Comparison of ENCODE assay signal across 8 cellular contexts in the genomic region with DNA sequence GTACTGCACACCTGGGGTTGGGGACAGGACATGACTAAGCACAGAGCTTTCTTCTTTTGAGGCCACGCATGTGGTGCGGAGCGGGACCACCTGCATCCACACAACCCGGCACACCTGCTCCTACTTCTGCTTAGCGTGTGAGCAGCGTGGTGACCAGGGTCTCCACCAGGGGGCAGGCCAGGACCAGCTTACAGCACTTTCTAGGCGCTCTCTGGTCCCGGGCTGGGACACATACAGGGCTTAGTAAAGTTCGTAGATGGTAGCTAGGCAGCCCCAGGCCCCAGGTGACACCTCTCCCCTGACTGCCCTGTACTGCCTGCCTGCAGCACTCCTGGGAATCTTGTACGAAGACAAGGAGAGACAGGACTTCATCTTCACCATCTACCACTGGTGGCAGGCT.
A peak's percentile ranks its signal among the peaks of the same experiment; 100 is the strongest.
DNase-seq lines count a peak whose midpoint lies in the region; TF ChIP-seq lines count a peak whose summit lies in the region.
"Not testable (repeated sequence)": the region's sequence is repeated elsewhere in the genome, so short reads cannot be mapped to it uniquely, and the experiment has no call there.

No MANE protein-coding gene starts in this region.

- not testable (repeated sequence) for H3K9ac ChIP-seq in liver (ENCODE audit: low read depth in 1 of 2, low read length in 2 of 2)

- WGBS in esophagus squamous epithelium, 2 donors, result 0% methylated on average over 4 of the region's 10 CpGs; no CpG with 5 or more reads in 1 of the 2 donors
- WGBS in liver, result 15% methylated on average over 10 of the region's 10 CpGs

- H3K4me1 ChIP-seq in esophagus squamous epithelium, result peaks cover 0 to 15% (median 4%) of the 10 kb centered on the region in 3 donors
- H3K4me1 ChIP-seq in liver (ENCODE audit: control insufficient read depth in 4 of 4, insufficient read depth in 4 of 4, low read length in 3 of 4), result not testable (repeated sequence)

- not testable (repeated sequence) for TF ChIP-seq POLR2A in esophagus squamous epithelium (IDR thresholded peaks at IDR 0.05)

- intact Hi-C loops in esophagus squamous epithelium (cut with DNase I), result not testable (repeated sequence)

- H3K27me3 ChIP-seq in esophagus squamous epithelium, result peaks cover 0 to 59% (median 0%) of the 10 kb centered on the region in 4 donors
- not testable (repeated sequence) for H3K27me3 ChIP-seq in liver (ENCODE audit: control insufficient read depth in 4 of 4, insufficient read depth in 4 of 4, low read length in 3 of 4)

- in situ Hi-C loops in ACHN (cut with HindIII; ENCODE audit: low pct_ligation_motif_present, low pct_unique_long_range_greater_than_20kb, low sequenced_read_pairs), result not testable (repeated sequence)

- DNase-seq in ACHN, result peak; percentile 33
- DNase-seq in NCI-H1105 (lab: John Stamatoyannopoulos, UW), result peak; percentile 28
- DNase-seq in T follicular helper cell (ENCODE audit: low read depth), result peak; percentile 7
- peak; percentile 73 for DNase-seq in activated effector memory CD4-positive, alpha-beta T cell treated with anti-CD3 and anti-CD28 coated beads, Interleukin-2, amount 50 U/mL, for 16 hours
- not testable (repeated sequence) for DNase-seq in esophagus squamous epithelium (lab: John Stamatoyannopoulos, UW)
- peak; percentile 44 to 63 (median 56) for DNase-seq in stimulated activated CD4-positive, alpha-beta T cell treated with anti-CD3 and anti-CD28 coated beads, Interleukin-12 subunit alpha, Interleukin-12 subunit beta, amount 100 ng/mL, for 48 hours (ENCODE audit: low read depth in 2 of 3, low spot score in 1 of 3)

- not testable (repeated sequence) for H3K4me3 ChIP-seq in esophagus squamous epithelium; liver (ENCODE audit: low read depth in 1 of 3, low read length in 3 of 3)

- peak; percentile 30 to 64 for TF ChIP-seq RAD21 in liver (IDR thresholded peaks at IDR 0.05)

- H3K27ac ChIP-seq in esophagus squamous epithelium; liver (ENCODE audit: low read depth in 1 of 2, low read length in 2 of 2): not testable (repeated sequence)

- H3K9me3 ChIP-seq in esophagus squamous epithelium; liver (ENCODE audit: control insufficient read depth in 4 of 4, low read length in 3 of 4): not testable (repeated sequence)

- TF ChIP-seq CTCF in GM12872 (IDR thresholded peaks at IDR 0.05; ENCODE audit: insufficient read depth, low read depth, low read length), result peak; percentile 43
- TF ChIP-seq CTCF in esophagus squamous epithelium (IDR thresholded peaks at IDR 0.05), result peak in 5 of 6 experiments; percentile 43 to 66 (median 47)
- peak; percentile 29 for TF ChIP-seq CTCF in liver (IDR thresholded peaks at IDR 0.05; ENCODE audit: low read depth, low read length, missing input control)

- H3K36me3 ChIP-seq in esophagus squamous epithelium; liver (ENCODE audit: control insufficient read depth in 4 of 4, insufficient read depth in 3 of 4, low read depth in 1 of 4, low read length in 3 of 4): not testable (repeated sequence)
